Comparison of ENCODE assay signal across 8 cellular contexts in genomic region chr13:20127263-20127562, GRCh38. TPM values are rescaled to one million over a fixed set of nuclear protein-coding genes. Genes with fewer than 3 reads are reported as not detected.
A peak's percentile ranks its signal among the peaks of the same experiment; 100 is the strongest.
DNase-seq lines count a peak whose midpoint lies in the region; ATAC-seq and TF ChIP-seq lines count a peak whose summit lies in the region.

No MANE protein-coding gene starts in this region.

- H3K4me1 Mint-ChIP-seq in activated CD4-positive, alpha-beta T cell treated with anti-CD3 and anti-CD28 coated beads, Interleukin-2, amount 10 ng/mL, durations not matched to agents 7 days and 5 days, result peaks cover 6% of the 10 kb centered on the region

- DNase-seq in activated CD4-positive, alpha-beta T cell treated with anti-CD3 and anti-CD28 coated beads, Interleukin-2, amount 10 ng/mL, durations not matched to agents 7 days and 5 days, result no peak
- DNase-seq in activated CD4-positive, alpha-beta T cell treated with anti-CD3 and anti-CD28 coated beads, Interleukin-2, amount 50 U/mL, for 1 hour, result no peak
- DNase-seq in SJCRH30 (no peak), foreskin fibroblast (no peak), gastrocnemius medialis (no peak), hepatic stellate cell (ENCODE audit: low spot score) (no peak)
- no peak for DNase-seq in stimulated activated CD4-positive, alpha-beta T cell treated with anti-CD3 and anti-CD28 coated beads, Interleukin-4, amount 100 ng/mL, for 24 hours

- CTCF ChIA-PET in activated CD4-positive, alpha-beta T cell treated with anti-CD3 and anti-CD28 coated beads, Interleukin-2, amount 10 ng/mL, durations not matched to agents 7 days and 5 days (lab: Charles Lee), result interaction anchor here (1.0 to 1.8 kb wide), 4 partner anchors 8 to 167 kb away, joined by 3 to 11 read pairs (median 3); no protein-coding TSS in a partner anchor

- no peaks in the 10 kb centered on the region for H3K36me3 ChIP-seq in SJCRH30
- H3K36me3 ChIP-seq in gastrocnemius medialis, result no peaks in the 10 kb centered on the region

- no peak for TF ChIP-seq POLR2A in gastrocnemius medialis (IDR thresholded peaks at IDR 0.05)

- no peak for ATAC-seq in gastrocnemius medialis
- ATAC-seq in HG03457 (IDR thresholded peaks at IDR 0.05; ENCODE audit: unreplicated experiment), result no peak

- POLR2A ChIA-PET in activated CD4-positive, alpha-beta T cell treated with anti-CD3 and anti-CD28 coated beads, Interleukin-2, amount 10 ng/mL, durations not matched to agents 7 days and 5 days (lab: Charles Lee), result no interaction called here

- peak overlapping the region; percentile 52 for H3K27ac ChIP-seq in SJCRH30
- peak overlapping the region; percentile 71 to 79 (median 72) for H3K27ac ChIP-seq in gastrocnemius medialis

- H3K9me3 ChIP-seq in SJCRH30 (replicated peaks), result no peaks in the 10 kb centered on the region
- H3K9me3 ChIP-seq in gastrocnemius medialis, result no peaks in the 10 kb centered on the region

- intact Hi-C loops in gastrocnemius medialis (cut with DNase I; ENCODE audit: low total_unique reads), result loop anchor here (5.0 kb wide), 1 partner anchor 45 kb away; no protein-coding TSS in a partner anchor

- no peaks in the 10 kb centered on the region for H3K4me1 ChIP-seq in SJCRH30
- peaks cover 15 to 16% of the 10 kb centered on the region in 2 donors for H3K4me1 ChIP-seq in gastrocnemius medialis

- H3K4me3 ChIP-seq in SJCRH30, result peak overlapping the region; percentile 77
- H3K4me3 ChIP-seq in foreskin fibroblast (ENCODE audit: low read depth in 1 of 2, low read length in 2 of 2), result peak overlapping the region; percentile 42 to 46
- peak overlapping the region; percentile 58 to 69 (median 66) for H3K4me3 ChIP-seq in gastrocnemius medialis

- H3K27me3 Mint-ChIP-seq in activated CD4-positive, alpha-beta T cell treated with anti-CD3 and anti-CD28 coated beads, Interleukin-2, amount 10 ng/mL, durations not matched to agents 7 days and 5 days, result peaks cover 40% of the 10 kb centered on the region

- H3K27me3 ChIP-seq in SJCRH30 (no peaks in the 10 kb centered on the region), gastrocnemius medialis (no peaks in the 10 kb centered on the region)

- peak overlapping the region; percentile 35 for H3K4me3 Mint-ChIP-seq in activated CD4-positive, alpha-beta T cell treated with anti-CD3 and anti-CD28 coated beads, Interleukin-2, amount 10 ng/mL, durations not matched to agents 7 days and 5 days

- no peaks in the 10 kb centered on the region for H3K9me3 Mint-ChIP-seq in activated CD4-positive, alpha-beta T cell treated with anti-CD3 and anti-CD28 coated beads, Interleukin-2, amount 10 ng/mL, durations not matched to agents 7 days and 5 days

- no peak overlapping the region for H3K27ac Mint-ChIP-seq in activated CD4-positive, alpha-beta T cell treated with anti-CD3 and anti-CD28 coated beads, Interleukin-2, amount 10 ng/mL, durations not matched to agents 7 days and 5 days

- in situ Hi-C loops in gastrocnemius medialis (cut with MboI; ENCODE audit: low sequenced_read_pairs in 4 of 4), result no loop called here

- no peak for TF ChIP-seq CTCF in foreskin fibroblast (IDR thresholded peaks at IDR 0.05; ENCODE audit: low read depth, low read length)
- no peak for TF ChIP-seq CTCF in gastrocnemius medialis (IDR thresholded peaks at IDR 0.05 in 4 of 5, conservative IDR thresholded peaks at IDR 0.05 in 1 of 5)

- H3K36me3 Mint-ChIP-seq in activated CD4-positive, alpha-beta T cell treated with anti-CD3 and anti-CD28 coated beads, Interleukin-2, amount 10 ng/mL, durations not matched to agents 7 days and 5 days (ENCODE audit: low read depth), result no peaks in the 10 kb centered on the region

RNA-seq across cellular contexts. Expression of gene GJA3, which starts 33.6 kb away (rescaled TPM):
- total RNA-seq in activated CD4-positive, alpha-beta T cell treated with anti-CD3 and anti-CD28 coated beads, Interleukin-2, amount 10 ng/mL, durations not matched to agents 7 days and 5 days, result under 1 TPM; 0.05 to 0.10 TPM
- total RNA-seq in SJCRH30 (2014; rRNA removed; shearing (Covaris generic)), result not detected in 2 replicates
- not detected for total RNA-seq in gastrocnemius medialis
